1 cellular context compared by ENCODE assay signal in genomic region chr14:100140452-100141132, GRCh38.
TF ChIP-seq lines count a peak whose summit lies in the region.

No MANE protein-coding gene starts in this region.

TF ChIP-seq in HepG2, 621 proteins besides CTCF, POLR2A, EP300 and RAD21 (continued from another document and continues in another):
- TF ChIP-seq MYC (CRISPR knock-in tag; IDR thresholded peaks at IDR 0.05; ENCODE audit: borderline replicate concordance): peak; percentile 71; the same call in 1 of the 2 replicates
- TF ChIP-seq WIZ (CRISPR knock-in tag; IDR thresholded peaks at IDR 0.05): no peak
- TF ChIP-seq HMGXB4 (CRISPR knock-in tag; IDR thresholded peaks at IDR 0.05; ENCODE audit: borderline replicate concordance in 1 of 2, low read depth in 1 of 2): peak; percentile 71 to 80; a peak in 3 of 4 replicates
- TF ChIP-seq ZNF280D (CRISPR knock-in tag; IDR thresholded peaks at IDR 0.05): peak; percentile 63; the same call in 1 of the 2 replicates
- no peak for TF ChIP-seq GATA4 (IDR thresholded peaks at IDR 0.05; ENCODE audit: borderline replicate concordance, low read depth)
- peak; percentile 48; the same call in 1 of the 2 replicates for TF ChIP-seq ARID4A (CRISPR knock-in tag; IDR thresholded peaks at IDR 0.05; ENCODE audit: borderline replicate concordance)
- 0 out of 2 replicates have a peak, but pooled peaks have one; percentile 19 for TF ChIP-seq NRL (CRISPR knock-in tag; IDR thresholded peaks at IDR 0.05; ENCODE audit: borderline replicate concordance)
- peak; percentile 100 for TF ChIP-seq ZNF18 (CRISPR knock-in tag; IDR thresholded peaks at IDR 0.05; ENCODE audit: insufficient replicate concordance)
- no peak for TF ChIP-seq ZNF710 (CRISPR knock-in tag; IDR thresholded peaks at IDR 0.05; ENCODE audit: borderline replicate concordance)
- no peak for TF ChIP-seq NFKBIZ (CRISPR knock-in tag; IDR thresholded peaks at IDR 0.05)
- TF ChIP-seq ZMYM3 (CRISPR knock-in tag; IDR thresholded peaks at IDR 0.05): peak; percentile 18; the same call in 1 of the 2 replicates
- TF ChIP-seq ZNF749 (CRISPR knock-in tag; IDR thresholded peaks at IDR 0.05; ENCODE audit: borderline replicate concordance): 0 out of 2 replicates have a peak, but pooled peaks have one; percentile 62
- TF ChIP-seq ZNF580 (CRISPR knock-in tag; IDR thresholded peaks at IDR 0.05; ENCODE audit: borderline replicate concordance, low read depth): peak; percentile 67; the same call in 1 of the 2 replicates
- TF ChIP-seq XRCC5 (optimal IDR thresholded peaks at IDR 0.05; ENCODE audit: low read length): peak; percentile 81
- peak; percentile 48; the same call in 1 of the 2 replicates for TF ChIP-seq DMAP1 (CRISPR knock-in tag; IDR thresholded peaks at IDR 0.05)
- TF ChIP-seq IRF2 (CRISPR knock-in tag; IDR thresholded peaks at IDR 0.05): 0 out of 2 replicates have a peak, but pooled peaks have one; percentile 22
- 0 out of 2 replicates have a peak, but pooled peaks have one; percentile 44 for TF ChIP-seq POGK (CRISPR knock-in tag; conservative IDR thresholded peaks at IDR 0.05)
- peak; percentile 60; the same call in 1 of the 2 replicates for TF ChIP-seq GATAD2A (CRISPR knock-in tag; IDR thresholded peaks at IDR 0.05)
- TF ChIP-seq ZNF292 (CRISPR knock-in tag; IDR thresholded peaks at IDR 0.05; ENCODE audit: borderline replicate concordance, low read depth): peak; percentile 48; the same call in 1 of the 2 replicates
- peak; percentile 41; the same call in 1 of the 2 replicates for TF ChIP-seq PAXIP1 (CRISPR knock-in tag; conservative IDR thresholded peaks at IDR 0.05)
- peak; percentile 44 for TF ChIP-seq TFDP2 (CRISPR knock-in tag; IDR thresholded peaks at IDR 0.05)
- TF ChIP-seq SRY (CRISPR knock-in tag; IDR thresholded peaks at IDR 0.05): no peak
- peak; percentile 46; the same call in 1 of the 2 replicates for TF ChIP-seq TFAP4 (IDR thresholded peaks at IDR 0.05; ENCODE audit: borderline replicate concordance, low read depth)
- TF ChIP-seq ZBTB7B (CRISPR knock-in tag; IDR thresholded peaks at IDR 0.05): peak; percentile 59
- no peak for TF ChIP-seq FOXP1 (IDR thresholded peaks at IDR 0.05)
- TF ChIP-seq FOXP1 (CRISPR knock-in tag; IDR thresholded peaks at IDR 0.05): peak; percentile 13; the same call in 1 of the 2 replicates
